ENCODE assay signal across 7 cellular contexts in the genomic region with DNA sequence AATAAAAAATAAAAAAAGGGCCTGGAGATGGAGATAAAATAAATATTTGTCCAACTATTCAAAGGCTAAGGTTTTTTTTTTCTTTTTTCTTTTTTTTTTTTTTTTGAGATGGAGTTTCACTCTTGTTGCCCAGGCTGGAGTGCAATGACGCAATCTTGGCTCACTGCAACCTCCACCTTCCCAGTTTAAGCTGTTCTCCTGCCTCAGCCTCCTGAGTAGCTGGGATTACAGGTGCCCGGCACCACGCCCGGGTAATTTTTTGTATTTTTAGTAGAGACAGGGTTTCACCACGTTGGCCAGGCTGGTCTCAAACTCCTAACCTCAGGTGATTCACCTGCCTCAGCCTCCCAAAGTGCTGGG. TPM values are rescaled to one million over a fixed set of nuclear protein-coding genes. Genes with fewer than 3 reads are reported as not detected.
"Had no signal": no experiment of that assay in that cellular context is flagged by ENCODE, and none has a peak within 500 bp of the region (broad histone marks: within the 10 kb centered on the region; RNA-seq: fewer than 3 reads in every experiment).

No MANE protein-coding gene starts in this region.

RNA-seq across cellular contexts. Expression of gene ERFE, which starts 12.3 kb away (rescaled TPM):
- total RNA-seq: activated CD4-positive, alpha-beta memory T cell treated with anti-CD3 and anti-CD28 coated beads for 36 hours; left lobe of liver; naive thymus-derived CD8-positive, alpha-beta T cell had no signal
- polyA plus RNA-seq: naive thymus-derived CD8-positive, alpha-beta T cell had no signal

RNA-seq across cellular contexts. Expression of gene KLHL30, which starts 32.6 kb away (rescaled TPM):
- total RNA-seq: activated CD4-positive, alpha-beta memory T cell treated with anti-CD3 and anti-CD28 coated beads for 36 hours; activated naive CD4-positive, alpha-beta T cell treated with anti-CD3 and anti-CD28 coated beads for 36 hours; activated T-cell treated with anti-CD3 and anti-CD28 coated beads, Interleukin-2, amount 50 U/mL, for 72 hours; naive thymus-derived CD8-positive, alpha-beta T cell; pulmonary artery endothelial cell had no signal
- polyA plus RNA-seq: naive thymus-derived CD8-positive, alpha-beta T cell; SK-N-SH had no signal
